24 cellular contexts compared by ENCODE assay signal in genomic region chr6:36983538-36983937, GRCh38. TPM values are rescaled to one million over a fixed set of nuclear protein-coding genes. Genes with fewer than 3 reads are reported as not detected.
DNase-seq lines count a peak whose midpoint lies in the region; ATAC-seq, FAIRE-seq and TF ChIP-seq lines count a peak whose summit lies in the region.
"Had no signal": no experiment of that assay in that cellular context is flagged by ENCODE, and none has a peak within 500 bp of the region (broad histone marks: within the 10 kb centered on the region; RNA-seq: fewer than 3 reads in every experiment).

No MANE protein-coding gene starts in this region.

- POLR2A ChIA-PET in A673 (lab: Charles Lee; ENCODE audit: low non-redundant PET) (no interaction called here), GM12878 (lab: Charles Lee) (interaction anchor here (1.0 kb wide), 1 partner anchor 8 kb away, joined by 3 read pairs; no protein-coding TSS in a partner anchor)
- POLR2A ChIA-PET in activated CD4-positive, alpha-beta T cell treated with anti-CD3 and anti-CD28 coated beads for 36 hours (lab: Charles Lee), result no interaction called here

- no peak overlapping the region for H3K14ac ChIP-seq in mesenchymal stem cell (ENCODE audit: low read length in 2 of 2)

- intact Hi-C loops in A673 (cut with micrococcal nuclease; ENCODE audit: unreplicated experiment), result no loop called here
- intact Hi-C loops in GM12878 (cut with micrococcal nuclease; ENCODE audit: unreplicated experiment), result no loop called here
- intact Hi-C loops in activated CD4-positive, alpha-beta T cell treated with anti-CD3 and anti-CD28 coated beads for 36 hours (cut with DNase I, micrococcal nuclease), result no loop called here

- H3K27me3 ChIP-seq in A673 (replicated peaks; ENCODE audit: insufficient read depth, low read depth, low read length, poor library complexity), result no peaks in the 10 kb centered on the region
- no peaks in the 10 kb centered on the region for H3K27me3 ChIP-seq in GM23338 (ENCODE audit: insufficient read depth)
- no peaks in the 10 kb centered on the region for H3K27me3 ChIP-seq in GM12878 (replicated peaks in 1 of 2; ENCODE audit: control insufficient read depth in 2 of 2, insufficient read depth in 2 of 2, low read length in 1 of 2)
- no peaks in the 10 kb centered on the region for H3K27me3 ChIP-seq in mesenchymal stem cell (ENCODE audit: control insufficient read depth in 1 of 2, insufficient read depth in 1 of 2, low read length in 2 of 2)
- H3K27me3 ChIP-seq: esophagus squamous epithelium had no signal

- FAIRE-seq in GM12878 (lab: Jason Lieb, UNC) (no peak), RCC 7860 (lab: Jason Lieb, UNC) (no peak)
- FAIRE-seq: G401.6, GM12891 had no signal

- no peak overlapping the region for H3K18ac ChIP-seq in mesenchymal stem cell (ENCODE audit: low read depth in 1 of 2, low read length in 2 of 2)

- H3K79me1 ChIP-seq in mesenchymal stem cell (replicated peaks; ENCODE audit: low read length, poor library complexity, severe bottlenecking), result peaks cover under 1% of the 10 kb centered on the region

- ATAC-seq in GM23338 (no peak), GM12878 (no peak), HG02970 (IDR thresholded peaks at IDR 0.05; ENCODE audit: low FRiP score, unreplicated experiment) (no peak)
- no peak for ATAC-seq in activated CD4-positive, alpha-beta T cell treated with anti-CD3 and anti-CD28 coated beads for 36 hours
- ATAC-seq: natural killer cell treated with Interleukin-12 subunit alpha and Interleukin-12 subunit beta and Interleukin-15 and Interleukin-18, amount 100 ng/mL, for 72 hours had no signal

- H3K23ac ChIP-seq in mesenchymal stem cell (ENCODE audit: low read length in 2 of 2), result no peak overlapping the region

- H4K20me1 ChIP-seq in GM23338 (replicated peaks; ENCODE audit: insufficient read depth) (peaks cover 57% of the 10 kb centered on the region), GM12878 (ENCODE audit: control insufficient read depth, insufficient read depth) (peaks cover 14% of the 10 kb centered on the region)

- peaks cover 7% of the 10 kb centered on the region; the same call in 2 of the 3 replicates for H3K36me3 Mint-ChIP-seq in GM23338 (ENCODE audit: low read depth)
- peaks cover 18% of the 10 kb centered on the region for H3K36me3 Mint-ChIP-seq in activated CD4-positive, alpha-beta T cell treated with anti-CD3 and anti-CD28 coated beads for 36 hours (ENCODE audit: low read depth)

- H3K9ac ChIP-seq in GM12878 (ENCODE audit: control insufficient read depth, insufficient read depth, low read length) (peak overlapping the region; percentile 9; the same call in 1 of the 2 replicates), mesenchymal stem cell (ENCODE audit: low read length) (peak overlapping the region; percentile 98)
- H3K9ac ChIP-seq: KMS-11 had no signal

- no peak for TF ChIP-seq RAD21 in GM12878 (IDR thresholded peaks at IDR 0.05; ENCODE audit: insufficient read depth, low read depth, low read length)

- RAD21 ChIA-PET in GM12878 (lab: Charles Lee; ENCODE audit: unreplicated experiment), result interaction anchor here (1.5 to 5.5 kb wide), 3 partner anchors 21 to 35 kb away, joined by 4 to 35 read pairs (median 4); no protein-coding TSS in a partner anchor

- H3K4ac ChIP-seq in mesenchymal stem cell (ENCODE audit: low read depth in 1 of 2, low read length in 2 of 2), result no peak overlapping the region

- H2AK5ac ChIP-seq in mesenchymal stem cell (ENCODE audit: low read length, severe bottlenecking), result no peak overlapping the region

- H4K8ac ChIP-seq in mesenchymal stem cell (ENCODE audit: low read length), result no peak overlapping the region

- no peak overlapping the region for H2BK12ac ChIP-seq in mesenchymal stem cell (ENCODE audit: low read length in 2 of 2)

- CTCF ChIA-PET in A673 (lab: Charles Lee), result no interaction called here
- CTCF ChIA-PET in GM12878 (lab: Yijun Ruan, JAX), result interaction anchor here (0.6 to 3.7 kb wide), 3 partner anchors 18 to 222 kb away, joined by 4 to 49 read pairs (median 4); no protein-coding TSS in a partner anchor
- CTCF ChIA-PET in activated CD4-positive, alpha-beta T cell treated with anti-CD3 and anti-CD28 coated beads for 36 hours (lab: Charles Lee), result interaction anchor here (0.8 to 0.9 kb wide), 2 partner anchors 109 to 200 kb away, joined by 3 to 4 read pairs; partner anchors contain the start of gene PPIL1

- BruUV-seq in A673 (replicated peaks; lab: Mats Ljungman, UMichigan) (no TSS peak), GM12878 (replicated peaks; lab: Mats Ljungman, UMichigan) (no TSS peak)

- no peaks in the 10 kb centered on the region for H3K9me3 ChIP-seq in A673 (ENCODE audit: low read depth, low read length, poor library complexity, severe bottlenecking)
- H3K9me3 ChIP-seq in GM12878 (replicated peaks; ENCODE audit: control insufficient read depth, insufficient read depth, low read length), result no peaks in the 10 kb centered on the region
- no peaks in the 10 kb centered on the region for H3K9me3 ChIP-seq in mesenchymal stem cell (ENCODE audit: control insufficient read depth, low read length)
- H3K9me3 ChIP-seq: esophagus squamous epithelium had no signal

- H3K27ac ChIP-seq in A673 (ENCODE audit: low read depth, low read length, poor library complexity, severe bottlenecking) (peak overlapping the region; percentile 99), GM23338 (ENCODE audit: low read depth) (peak overlapping the region; percentile 26; the same call in 1 of the 2 replicates), GM12878 (ENCODE audit: control insufficient read depth, insufficient read depth) (no peak overlapping the region), mesenchymal stem cell (ENCODE audit: low read length, poor library complexity, severe bottlenecking) (no peak overlapping the region)
- H3K27ac ChIP-seq: KMS-11 had no signal

- H2AFZ ChIP-seq in GM23338, result no peak overlapping the region
- no peak overlapping the region for H2AFZ ChIP-seq in GM12878 (ENCODE audit: control insufficient read depth, low read depth, low read length)
- H2AFZ ChIP-seq in mesenchymal stem cell (ENCODE audit: low read depth, low read length), result no peak overlapping the region

- no peaks in the 10 kb centered on the region for H3K9me2 ChIP-seq in GM23338 (ENCODE audit: insufficient read depth)

- no peak overlapping the region for H3K4me3 ChIP-seq in A673 (ENCODE audit: low read depth, low read length, poor library complexity, severe bottlenecking)
- peak overlapping the region; percentile 90; the same call in 1 of the 2 replicates for H3K4me3 ChIP-seq in GM23338
- H3K4me3 ChIP-seq in GM12878, result peak overlapping the region; percentile 93; the same call in 1 of the 2 replicates
- H3K4me3 ChIP-seq in mesenchymal stem cell (ENCODE audit: insufficient read depth in 1 of 2, low read depth in 1 of 2, low read length in 2 of 2), result peak overlapping the region in 1 of 2 experiments; percentile 90

- no peak overlapping the region for H3K4me3 Mint-ChIP-seq in GM23338
- H3K4me3 Mint-ChIP-seq in activated CD4-positive, alpha-beta T cell treated with anti-CD3 and anti-CD28 coated beads for 36 hours, result no peak overlapping the region
- H3K4me3 Mint-ChIP-seq: activated naive CD4-positive, alpha-beta T cell treated with anti-CD3 and anti-CD28 coated beads, Interleukin-2, amount 10 ng/mL, durations not matched to agents 7 days and 5 days; dendritic cell treated with granulocyte-macrophage colony-stimulating factor and Interleukin-4, amounts not matched to agents 40 ng/mL and 50 ng/mL, for 4 days; memory B cell; natural killer cell treated with Interleukin-12 subunit alpha and Interleukin-12 subunit beta and Interleukin-15 and Interleukin-18, amount 100 ng/mL, for 72 hours had no signal

- H3K36me3 ChIP-seq in A673 (ENCODE audit: insufficient read depth, low read length, poor library complexity, severe bottlenecking) (peaks cover 8% of the 10 kb centered on the region), GM23338 (ENCODE audit: insufficient read depth) (peaks cover 6% of the 10 kb centered on the region; the same call in 1 of the 2 replicates), GM12878 (ENCODE audit: control insufficient read depth in 2 of 2, insufficient read depth in 2 of 2, low read length in 1 of 2) (peaks cover 3 to 8% of the 10 kb centered on the region in 2 experiments), mesenchymal stem cell (ENCODE audit: control insufficient read depth in 1 of 2, insufficient read depth in 2 of 2, low read depth in 1 of 2, low read length in 2 of 2) (peaks cover 9 to 15% of the 10 kb centered on the region in 2 experiments)

- TF ChIP-seq EP300 in GM12878 (IDR thresholded peaks at IDR 0.05; ENCODE audit: borderline replicate concordance in 1 of 2, control insufficient read depth in 1 of 2, low read depth in 2 of 2, low read length in 2 of 2), result no peak

- peaks cover 10% of the 10 kb centered on the region for H3K27me3 Mint-ChIP-seq in GM23338 (ENCODE audit: insufficient read depth, low read depth, poor library complexity)
- no peaks in the 10 kb centered on the region for H3K27me3 Mint-ChIP-seq in activated CD4-positive, alpha-beta T cell treated with anti-CD3 and anti-CD28 coated beads for 36 hours
- H3K27me3 Mint-ChIP-seq: activated naive CD4-positive, alpha-beta T cell treated with anti-CD3 and anti-CD28 coated beads, Interleukin-2, amount 10 ng/mL, durations not matched to agents 7 days and 5 days; dendritic cell treated with granulocyte-macrophage colony-stimulating factor and Interleukin-4, amounts not matched to agents 40 ng/mL and 50 ng/mL, for 4 days; memory B cell had no signal

- in situ Hi-C loops in GM12878 (cut with MboI), result no loop called here

- H2BK15ac ChIP-seq in mesenchymal stem cell (ENCODE audit: low read depth, poor library complexity, severe bottlenecking), result no peak overlapping the region

- peaks cover 14% of the 10 kb centered on the region for H3K4me1 ChIP-seq in A673 (ENCODE audit: insufficient read depth, low read length, poor library complexity, severe bottlenecking)
- H3K4me1 ChIP-seq in GM23338 (ENCODE audit: insufficient read depth), result peaks cover 60% of the 10 kb centered on the region
- peaks cover 9% of the 10 kb centered on the region for H3K4me1 ChIP-seq in GM12878 (ENCODE audit: control insufficient read depth, insufficient read depth, low read length)
- H3K4me1 ChIP-seq in mesenchymal stem cell (ENCODE audit: control insufficient read depth, insufficient read depth, low read depth, low read length), result peaks cover 17% of the 10 kb centered on the region

- peaks cover 38% of the 10 kb centered on the region for H3K4me1 Mint-ChIP-seq in GM23338
- H3K4me1 Mint-ChIP-seq in activated CD4-positive, alpha-beta T cell treated with anti-CD3 and anti-CD28 coated beads for 36 hours, result peaks cover 36% of the 10 kb centered on the region

- H3K4me2 ChIP-seq in GM23338, result peak overlapping the region; percentile 98
- H3K4me2 ChIP-seq in GM12878 (ENCODE audit: control insufficient read depth, insufficient read depth), result peak overlapping the region; percentile 85
- no peak overlapping the region for H3K4me2 ChIP-seq in mesenchymal stem cell (ENCODE audit: low read length, poor library complexity, severe bottlenecking)

- TF ChIP-seq POLR2A in GM12878 (IDR thresholded peaks at IDR 0.05; ENCODE audit: low read depth, low read length), result no peak

- H3K79me2 ChIP-seq in GM23338 (replicated peaks; ENCODE audit: insufficient read depth) (peaks cover 77% of the 10 kb centered on the region), GM12878 (ENCODE audit: control insufficient read depth, insufficient read depth, low read length) (peaks cover 67% of the 10 kb centered on the region)

- H2BK5ac ChIP-seq in mesenchymal stem cell (ENCODE audit: low read depth, low read length, poor library complexity, severe bottlenecking), result no peak overlapping the region

- H4K91ac ChIP-seq in mesenchymal stem cell (ENCODE audit: low read length), result no peak overlapping the region

- SMC1A ChIA-PET in GM12878 (lab: Charles Lee; ENCODE audit: uncharacterized antibody, unreplicated experiment), result interaction anchor here (1.5 to 5.0 kb wide), 2 partner anchors 35 to 98 kb away, joined by 3 to 32 read pairs; no protein-coding TSS in a partner anchor

- TF ChIP-seq CTCF in A673 (conservative IDR thresholded peaks at IDR 0.05; ENCODE audit: low read depth, low read length), result no peak
- no peak for TF ChIP-seq CTCF in GM23338 (conservative IDR thresholded peaks at IDR 0.05; ENCODE audit: low read depth in 2 of 2)
- TF ChIP-seq CTCF in GM12878 (IDR thresholded peaks at IDR 0.05 in 2 of 3, conservative IDR thresholded peaks at IDR 0.05 in 1 of 3; ENCODE audit: control insufficient read depth in 2 of 3, extremely low read depth in 1 of 3, insufficient read depth in 1 of 3, low read depth in 3 of 3, low read length in 3 of 3), result no peak

- no peak overlapping the region for H3K27ac Mint-ChIP-seq in GM23338
- H3K27ac Mint-ChIP-seq in activated CD4-positive, alpha-beta T cell treated with anti-CD3 and anti-CD28 coated beads for 36 hours, result no peak overlapping the region
- H3K27ac Mint-ChIP-seq: activated naive CD4-positive, alpha-beta T cell treated with anti-CD3 and anti-CD28 coated beads, Interleukin-2, amount 10 ng/mL, durations not matched to agents 7 days and 5 days; dendritic cell treated with granulocyte-macrophage colony-stimulating factor and Interleukin-4, amounts not matched to agents 40 ng/mL and 50 ng/mL, for 4 days; memory B cell; natural killer cell treated with Interleukin-12 subunit alpha and Interleukin-12 subunit beta and Interleukin-15 and Interleukin-18, amount 100 ng/mL, for 72 hours had no signal

- H3F3A ChIP-seq in GM23338 (replicated peaks; ENCODE audit: low read depth), result peaks cover 3% of the 10 kb centered on the region; the same call in 1 of the 2 replicates

- 97% methylated on average over 3 of the region's 3 CpGs for WGBS in GM12878 (ENCODE audit: insufficient coverage, insufficient replicate concordance, low lambda C conversion rate, missing lambda C conversion rate)
- 95% methylated on average over 3 of the region's 3 CpGs for WGBS in mesenchymal stem cell

- no peak overlapping the region for H2BK120ac ChIP-seq in mesenchymal stem cell (ENCODE audit: low read depth, low read length)

- no peak for DNase-seq in A673 (ENCODE audit: low spot score)
- DNase-seq in GM23338 (ENCODE audit: low spot score), result no peak
- no peak for DNase-seq in GM12878 (ENCODE audit: low read depth, low spot score)
- no peak for DNase-seq in mesenchymal stem cell
- DNase-seq in RCC 7860 (ENCODE audit: low spot score), result no peak
- DNase-seq in NCI-H2029 (lab: John Stamatoyannopoulos, UW), result no peak
- DNase-seq in activated CD4-positive, alpha-beta T cell treated with anti-CD3 and anti-CD28 coated beads for 36 hours, result no peak
- DNase-seq: activated CD4-positive, alpha-beta T cell treated with anti-CD3 and anti-CD28 coated beads, Interleukin-2, amount 50 U/mL, for 48 hours; activated naive CD4-positive, alpha-beta T cell treated with anti-CD3 and anti-CD28 coated beads, Interleukin-2, amount 10 ng/mL, durations not matched to agents 7 days and 5 days; activated T-cell treated with anti-CD3 and anti-CD28 coated beads, Interleukin-2, amount 50 U/mL, for 1 hour; Calu3; esophagus squamous epithelium; head of caudate nucleus; NCI-H1105 treated with DMSO at 0.1 percent for 48 hours; RPMI8226; stimulated activated CD4-positive, alpha-beta T cell treated with anti-CD3 and anti-CD28 coated beads, Interleukin-15, amount 100 ng/mL, for 24 hours; stimulated activated naive CD4-positive, alpha-beta T cell had no signal

- H3K9me3 Mint-ChIP-seq in GM23338, result no peaks in the 10 kb centered on the region; the same call in 2 of the 3 replicates
- H3K9me3 Mint-ChIP-seq in activated CD4-positive, alpha-beta T cell treated with anti-CD3 and anti-CD28 coated beads for 36 hours (ENCODE audit: low read depth), result no peaks in the 10 kb centered on the region
- H3K9me3 Mint-ChIP-seq: activated naive CD4-positive, alpha-beta T cell treated with anti-CD3 and anti-CD28 coated beads, Interleukin-2, amount 10 ng/mL, durations not matched to agents 7 days and 5 days; dendritic cell treated with granulocyte-macrophage colony-stimulating factor and Interleukin-4, amounts not matched to agents 40 ng/mL and 50 ng/mL, for 4 days; memory B cell; natural killer cell treated with Interleukin-12 subunit alpha and Interleukin-12 subunit beta and Interleukin-15 and Interleukin-18, amount 100 ng/mL, for 72 hours had no signal

RNA-seq across cellular contexts. Expression of gene MTCH1, which starts 2.5 kb away (rescaled TPM):
- 219 and 242 TPM in 2 replicates for total RNA-seq in A673 (2021)
- total RNA-seq in GM23338 (2014; rRNA removed; shearing (Covaris generic)), result 261 and 271 TPM in 2 replicates
- 108 and 109 TPM in 2 replicates for polyA plus RNA-seq in GM23338 (2016; fragmentation: Nextera tagmentation; extraction: Ambion mirVana)
- total RNA-seq in GM12878 (2013; cell fraction: nucleolus; rRNA removed), result 205 and 215 TPM in 2 replicates
- 104 and 114 TPM in 2 replicates for total RNA-seq in GM12878 (2014; rRNA removed)
- total RNA-seq in GM12878 (2014; rRNA removed; fragmentation: Illumina TruSeq; extraction: Trizol), result 64.5 and 65.2 TPM in 2 replicates
- total RNA-seq in GM12878 (2021), result 103 and 105 TPM in 2 replicates
- 54.0 TPM for polyA plus RNA-seq in GM12878 (2011; ENCODE audit: low read depth)
- 73.1 and 86.9 TPM in 2 replicates for polyA plus RNA-seq in GM12878 (2011; rRNA removed)
- polyA plus RNA-seq in GM12878 (2011; cell fraction: cytosol; rRNA removed), result 99.4 and 108 TPM in 2 replicates
- 265 TPM in 2 replicates for polyA plus RNA-seq in GM12878 (2011; cell fraction: nucleus; rRNA removed)
- polyA plus RNA-seq in GM12878 (2012), result 97.3 and 97.7 TPM in 2 replicates
- polyA plus RNA-seq in GM12878 (2014; fragmentation: Illumina TruSeq; extraction: Trizol), result 48.5 and 75.3 TPM in 2 replicates
- 10 to 100 TPM in 1 of 2 experiments, 1 to 10 TPM in 1; 7.2 to 17.3 TPM for polyA plus RNA-seq in GM12878 (2014; fragmentation: Nextera tagmentation; extraction: Ambion mirVana)
- polyA plus RNA-seq in GM12878 (2014; rRNA removed), result 80.2 and 83.5 TPM in 2 replicates
- polyA plus RNA-seq in GM12878 (2016; fragmentation: Nextera tagmentation; extraction: Ambion mirVana), result 100 to 1,000 TPM; 108 to 128 TPM
- 140 and 177 TPM in 2 replicates for polyA minus RNA-seq in GM12878 (2011; rRNA and poly(A)+ RNA removed)
- polyA minus RNA-seq in GM12878 (2011; cell fraction: cytosol; rRNA and poly(A)+ RNA removed), result 49.4 and 55.5 TPM in 2 replicates
- 129 and 149 TPM in 2 replicates for polyA minus RNA-seq in GM12878 (2011; cell fraction: nucleus; rRNA and poly(A)+ RNA removed)
- polyA plus RNA-seq in mesenchymal stem cell (2013, experiment 1 of 2), result 154 TPM
- polyA plus RNA-seq in mesenchymal stem cell (2013, experiment 2 of 2), result 157 TPM
- total RNA-seq in activated CD4-positive, alpha-beta T cell treated with anti-CD3 and anti-CD28 coated beads for 36 hours, result 10 to 100 TPM; 72.9 to 92.9 TPM

RNA-seq across cellular contexts. Expression of gene FGD2, which starts 21.9 kb away (rescaled TPM):
- not detected in 2 replicates for total RNA-seq in A673 (2021)
- 0.14 and 0.35 TPM in 2 replicates for total RNA-seq in GM23338 (2014; rRNA removed; shearing (Covaris generic))
- polyA plus RNA-seq in GM23338 (2016; fragmentation: Nextera tagmentation; extraction: Ambion mirVana), result 0.13 and 0.16 TPM in 2 replicates
- total RNA-seq in GM12878 (2013; cell fraction: nucleolus; rRNA removed), result 239 and 253 TPM in 2 replicates
- total RNA-seq in GM12878 (2014; rRNA removed), result 52.9 and 55.5 TPM in 2 replicates
- 35.4 and 36.0 TPM in 2 replicates for total RNA-seq in GM12878 (2014; rRNA removed; fragmentation: Illumina TruSeq; extraction: Trizol)
- 63.6 and 70.4 TPM in 2 replicates for total RNA-seq in GM12878 (2021)
- 5.6 TPM for polyA plus RNA-seq in GM12878 (2011; ENCODE audit: low read depth)
- 21.7 and 36.4 TPM in 2 replicates for polyA plus RNA-seq in GM12878 (2011; rRNA removed)
- polyA plus RNA-seq in GM12878 (2011; cell fraction: cytosol; rRNA removed), result 43.5 and 65.5 TPM in 2 replicates
- 214 and 250 TPM in 2 replicates for polyA plus RNA-seq in GM12878 (2011; cell fraction: nucleus; rRNA removed)
- polyA plus RNA-seq in GM12878 (2012), result 12.4 and 20.6 TPM in 2 replicates
- polyA plus RNA-seq in GM12878 (2014; fragmentation: Illumina TruSeq; extraction: Trizol), result 21.8 and 30.3 TPM in 2 replicates
- polyA plus RNA-seq in GM12878 (2014; fragmentation: Nextera tagmentation; extraction: Ambion mirVana), result 10 to 100 TPM in 1 of 2 experiments, 1 to 10 TPM in 1; 5.2 to 11.3 TPM
- polyA plus RNA-seq in GM12878 (2014; rRNA removed), result 83.2 and 88.1 TPM in 2 replicates
- polyA plus RNA-seq in GM12878 (2016; fragmentation: Nextera tagmentation; extraction: Ambion mirVana), result 10 to 100 TPM; 23.1 to 25.3 TPM
- polyA minus RNA-seq in GM12878 (2011; rRNA and poly(A)+ RNA removed), result 59.2 and 96.7 TPM in 2 replicates
- polyA minus RNA-seq in GM12878 (2011; cell fraction: cytosol; rRNA and poly(A)+ RNA removed), result 22.3 and 22.6 TPM in 2 replicates
- 63.6 and 102 TPM in 2 replicates for polyA minus RNA-seq in GM12878 (2011; cell fraction: nucleus; rRNA and poly(A)+ RNA removed)
- 0.03 TPM for polyA plus RNA-seq in mesenchymal stem cell (2013, experiment 1 of 2)
- polyA plus RNA-seq in mesenchymal stem cell (2013, experiment 2 of 2), result not detected
- total RNA-seq in activated CD4-positive, alpha-beta T cell treated with anti-CD3 and anti-CD28 coated beads for 36 hours, result under 1 TPM; 0.50 to 0.63 TPM

RNA-seq across cellular contexts. Expression of gene PI16, which starts 29.0 kb away (rescaled TPM):
- total RNA-seq in A673 (2021) (not detected in 2 replicates), GM12878 (2014; rRNA removed) (not detected in 2 replicates), GM12878 (2014; rRNA removed; fragmentation: Illumina TruSeq; extraction: Trizol) (not detected in 2 replicates), GM12878 (2021) (not detected in 2 replicates)
- total RNA-seq in GM23338 (2014; rRNA removed; shearing (Covaris generic)), result not detected in 2 replicates
- polyA plus RNA-seq in GM23338 (2016; fragmentation: Nextera tagmentation; extraction: Ambion mirVana) (0.17 and 0.50 TPM in 2 replicates), GM12878 (2011; rRNA removed) (not detected in 2 replicates), GM12878 (2014; fragmentation: Illumina TruSeq; extraction: Trizol) (not detected in 2 replicates), GM12878 (2014; fragmentation: Nextera tagmentation; extraction: Ambion mirVana) (under 1 TPM in 1 of 2 experiments, not detected in 1; 0.08 TPM), GM12878 (2014; rRNA removed) (not detected in 2 replicates), GM12878 (2016; fragmentation: Nextera tagmentation; extraction: Ambion mirVana) (under 1 TPM in 1 of 2 experiments, not detected in 1; 0.12 TPM)
- not detected in 2 replicates for total RNA-seq in GM12878 (2013; cell fraction: nucleolus; rRNA removed)
- polyA plus RNA-seq in GM12878 (2011; ENCODE audit: low read depth), result not detected
- polyA plus RNA-seq in GM12878 (2011; cell fraction: cytosol; rRNA removed), result not detected in 2 replicates
- polyA plus RNA-seq in GM12878 (2011; cell fraction: nucleus; rRNA removed), result not detected in 2 replicates
- not detected in 2 replicates for polyA plus RNA-seq in GM12878 (2012)
- not detected in 2 replicates for polyA minus RNA-seq in GM12878 (2011; rRNA and poly(A)+ RNA removed)
- not detected in 2 replicates for polyA minus RNA-seq in GM12878 (2011; cell fraction: cytosol; rRNA and poly(A)+ RNA removed)
- not detected in 2 replicates for polyA minus RNA-seq in GM12878 (2011; cell fraction: nucleus; rRNA and poly(A)+ RNA removed)
- not detected for polyA plus RNA-seq in mesenchymal stem cell (2013, experiment 1 of 2)
- polyA plus RNA-seq in mesenchymal stem cell (2013, experiment 2 of 2), result not detected
- 1 to 10 TPM in 1 of 2 experiments, under 1 TPM in 1; 0.96 to 1.9 TPM for total RNA-seq in activated CD4-positive, alpha-beta T cell treated with anti-CD3 and anti-CD28 coated beads for 36 hours
- total RNA-seq: natural killer cell treated with Interleukin-12 subunit alpha and Interleukin-12 subunit beta and Interleukin-15 and Interleukin-18, amount 100 ng/mL, for 72 hours had no signal

Comparison
In these comparisons a context has a peak if more than half of its experiments do, and no peak if none do; other contexts are left out.
1. H3K27ac ChIP-seq: peak in A673 (single experiment) and GM23338 (single experiment); none in GM12878 (single experiment) and mesenchymal stem cell (single experiment).
2. RNA of gene FGD2, which starts 21.9 kb away (total RNA-seq): 35.4 to 253 TPM in GM12878; 0.50 to 0.63 TPM in activated CD4-positive, alpha-beta T cell treated with anti-CD3 and anti-CD28 coated beads for 36 hours, 0.14 to 0.35 TPM in GM23338 and not detected in A673; every median in the first group is over 10 times any median in the second.